Comparison of ENCODE assay signal across 27 cellular contexts in the genomic region with DNA sequence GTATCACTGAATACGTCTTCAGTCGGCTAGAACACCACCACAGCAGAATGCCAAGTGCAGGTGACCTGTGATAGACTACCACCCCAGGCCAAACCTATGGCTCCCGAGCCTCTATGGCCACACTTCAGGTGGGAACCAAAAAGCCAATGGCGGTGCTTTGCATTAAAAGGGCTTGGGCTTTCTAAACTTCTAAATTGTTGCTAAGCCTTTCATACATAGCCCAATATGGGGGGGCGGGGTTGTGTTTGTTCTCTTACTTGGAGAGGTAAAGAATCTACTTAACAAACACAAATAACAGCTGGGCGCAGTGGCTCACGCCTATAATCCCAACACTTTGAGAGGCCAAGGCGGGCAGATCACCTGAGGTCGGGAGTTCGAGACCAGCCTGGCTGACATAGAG. TPM values are rescaled to one million over a fixed set of nuclear protein-coding genes. Genes with fewer than 3 reads are reported as not detected.
DNase-seq lines count a peak whose midpoint lies in the region; ATAC-seq and TF ChIP-seq lines count a peak whose summit lies in the region.
"Had no signal": no experiment of that assay in that cellular context is flagged by ENCODE, and none has a peak within 500 bp of the region (broad histone marks: within the 10 kb centered on the region; RNA-seq: fewer than 3 reads in every experiment).

No MANE protein-coding gene starts in this region.

- no peaks in the 10 kb centered on the region for H3K9me3 ChIP-seq in T-helper 17 cell (ENCODE audit: control insufficient read depth, low read length, poor library complexity, severe bottlenecking)
- H3K9me3 ChIP-seq: adrenal gland had no signal

- CTCF ChIA-PET in activated B cell treated with CpG ODN at 0.5 μM for 24 hours (lab: Charles Lee) = interaction anchor here (1.4 kb wide), 1 partner anchor 18 kb away, joined by 4 read pairs; no protein-coding TSS in a partner anchor

- no peaks in the 10 kb centered on the region for H3K27me3 Mint-ChIP-seq in activated naive CD8-positive, alpha-beta T cell
- no peaks in the 10 kb centered on the region for H3K27me3 Mint-ChIP-seq in activated naive CD8-positive, alpha-beta T cell treated with anti-CD3 and anti-CD28 coated beads, Interleukin-2, amount 50 U/mL, for 24 hours
- H3K27me3 Mint-ChIP-seq in activated B cell treated with CpG ODN at 0.5 μM for 24 hours (no peaks in the 10 kb centered on the region), osteocyte (ENCODE audit: unreplicated experiment) (no peaks in the 10 kb centered on the region), T-helper 17 cell (no peaks in the 10 kb centered on the region)
- H3K27me3 Mint-ChIP-seq: brain, progenitor cell of endocrine pancreas had no signal

- H3K4me1 Mint-ChIP-seq in activated naive CD8-positive, alpha-beta T cell (ENCODE audit: low read depth) = peaks cover 65% of the 10 kb centered on the region
- peaks cover 75% of the 10 kb centered on the region for H3K4me1 Mint-ChIP-seq in activated naive CD8-positive, alpha-beta T cell treated with anti-CD3 and anti-CD28 coated beads, Interleukin-2, amount 50 U/mL, for 24 hours
- peaks cover 76% of the 10 kb centered on the region for H3K4me1 Mint-ChIP-seq in activated B cell treated with CpG ODN at 0.5 μM for 24 hours
- H3K4me1 Mint-ChIP-seq in osteocyte (ENCODE audit: unreplicated experiment) = peaks cover 43% of the 10 kb centered on the region
- peaks cover 33% of the 10 kb centered on the region for H3K4me1 Mint-ChIP-seq in T-helper 17 cell

- no peaks in the 10 kb centered on the region for H3K36me3 Mint-ChIP-seq in activated naive CD8-positive, alpha-beta T cell
- no peaks in the 10 kb centered on the region for H3K36me3 Mint-ChIP-seq in activated naive CD8-positive, alpha-beta T cell treated with anti-CD3 and anti-CD28 coated beads, Interleukin-2, amount 50 U/mL, for 24 hours (ENCODE audit: low read depth)
- peaks cover 2% of the 10 kb centered on the region for H3K36me3 Mint-ChIP-seq in activated B cell treated with CpG ODN at 0.5 μM for 24 hours (ENCODE audit: low read depth)
- H3K36me3 Mint-ChIP-seq in osteocyte (ENCODE audit: unreplicated experiment) = no peaks in the 10 kb centered on the region
- H3K36me3 Mint-ChIP-seq in T-helper 17 cell (ENCODE audit: low read depth) = no peaks in the 10 kb centered on the region
- H3K36me3 Mint-ChIP-seq: immature natural killer cell, neural progenitor cell had no signal

- POLR2A ChIA-PET in activated B cell treated with CpG ODN at 0.5 μM for 24 hours (lab: Charles Lee) = interaction anchor here (7.0 kb wide), 1 partner anchor 19 kb away, joined by 96 read pairs; a partner anchor contains a TSS

- intact Hi-C loops in activated B cell treated with CpG ODN at 0.5 μM for 24 hours (cut with micrococcal nuclease) = loop anchor here (5.0 kb wide), 1 partner anchor 471 kb away; a partner anchor contains a TSS

- no peaks in the 10 kb centered on the region; the same call in 1 of the 2 replicates for H3K36me3 ChIP-seq in GM06990 (ENCODE audit: control insufficient read depth, insufficient read depth, low read length)
- H3K36me3 ChIP-seq: adrenal gland, neural progenitor cell had no signal

- no peak for TF ChIP-seq CTCF in GM06990 (IDR thresholded peaks at IDR 0.05; ENCODE audit: insufficient read depth, low read length, poor library complexity, severe bottlenecking)
- TF ChIP-seq CTCF in activated B cell treated with CpG ODN at 0.5 μM for 24 hours (IDR thresholded peaks at IDR 0.05) = no peak
- TF ChIP-seq CTCF in osteocyte (IDR thresholded peaks at IDR 0.05) = no peak

- H3K4me3 Mint-ChIP-seq in activated naive CD8-positive, alpha-beta T cell = no peak overlapping the region
- no peak overlapping the region for H3K4me3 Mint-ChIP-seq in activated naive CD8-positive, alpha-beta T cell treated with anti-CD3 and anti-CD28 coated beads, Interleukin-2, amount 50 U/mL, for 24 hours
- peak overlapping the region; percentile 77 for H3K4me3 Mint-ChIP-seq in activated B cell treated with CpG ODN at 0.5 μM for 24 hours
- no peak overlapping the region for H3K4me3 Mint-ChIP-seq in osteocyte (ENCODE audit: unreplicated experiment)
- H3K4me3 Mint-ChIP-seq in T-helper 17 cell = no peak overlapping the region
- H3K4me3 Mint-ChIP-seq: brain, H9, neural progenitor cell had no signal

- H3K27ac Mint-ChIP-seq in activated naive CD8-positive, alpha-beta T cell = peak overlapping the region; percentile 54
- no peak overlapping the region for H3K27ac Mint-ChIP-seq in activated naive CD8-positive, alpha-beta T cell treated with anti-CD3 and anti-CD28 coated beads, Interleukin-2, amount 50 U/mL, for 24 hours
- peak overlapping the region; percentile 89 for H3K27ac Mint-ChIP-seq in activated B cell treated with CpG ODN at 0.5 μM for 24 hours
- H3K27ac Mint-ChIP-seq in osteocyte (ENCODE audit: unreplicated experiment) = no peak overlapping the region
- H3K27ac Mint-ChIP-seq in T-helper 17 cell = no peak overlapping the region
- H3K27ac Mint-ChIP-seq: progenitor cell of endocrine pancreas had no signal

- peak overlapping the region; percentile 8; the same call in 1 of the 2 replicates for H3K4me3 ChIP-seq in GM06990 (replicated peaks; ENCODE audit: low read depth, low read length)
- H3K4me3 ChIP-seq: adrenal gland, neural progenitor cell had no signal

- H3K9me3 Mint-ChIP-seq in activated naive CD8-positive, alpha-beta T cell (ENCODE audit: low read depth) = no peaks in the 10 kb centered on the region
- no peaks in the 10 kb centered on the region for H3K9me3 Mint-ChIP-seq in activated naive CD8-positive, alpha-beta T cell treated with anti-CD3 and anti-CD28 coated beads, Interleukin-2, amount 50 U/mL, for 24 hours
- H3K9me3 Mint-ChIP-seq in activated B cell treated with CpG ODN at 0.5 μM for 24 hours (no peaks in the 10 kb centered on the region), osteocyte (ENCODE audit: unreplicated experiment) (no peaks in the 10 kb centered on the region)
- H3K9me3 Mint-ChIP-seq: brain, H9, immature natural killer cell, neural progenitor cell had no signal

- no peak for DNase-seq in activated naive CD8-positive, alpha-beta T cell treated with anti-CD3 and anti-CD28 coated beads, Interleukin-2, amount 50 U/mL, for 24 hours
- DNase-seq in GM06990 (ENCODE audit: extremely low read depth, insufficient read length) (no peak), activated B cell treated with CpG ODN at 0.5 μM for 24 hours (no peak), osteocyte (ENCODE audit: extremely low spot score, unreplicated experiment) (peak; percentile 54), T-helper 17 cell (no peak), NCI-H2029 treated with DMSO at 0.1 percent for 48 hours (lab: John Stamatoyannopoulos, UW) (no peak)
- DNase-seq: activated gamma-delta T cell treated with Interleukin-2 at 50 U/mL for 16 hours; effector CD8-positive, alpha-beta T cell; erythroblast; foreskin melanocyte; H9; hippocampal formation; immature natural killer cell; Kasumi-1; NCI-H1092; NCI-H1930; SHP77 treated with DMSO at 0.1 percent for 48 hours; stimulated activated CD4-positive, alpha-beta T cell treated with anti-CD3 and anti-CD28 coated beads, Interleukin-15, amount 100 ng/mL, for 24 hours had no signal

- H3K27me3 ChIP-seq in GM06990 (replicated peaks; ENCODE audit: control insufficient read depth, insufficient read depth, low read length) = no peaks in the 10 kb centered on the region
- H3K27me3 ChIP-seq: adrenal gland, neural progenitor cell had no signal

- ATAC-seq in activated naive CD8-positive, alpha-beta T cell treated with anti-CD3 and anti-CD28 coated beads, Interleukin-2, amount 50 U/mL, for 24 hours = no peak
- no peak for ATAC-seq in activated B cell treated with CpG ODN at 0.5 μM for 24 hours (ENCODE audit: low read depth)
- ATAC-seq in T-helper 17 cell = no peak
- ATAC-seq in HG02938 (IDR thresholded peaks at IDR 0.05; ENCODE audit: unreplicated experiment) = no peak
- ATAC-seq: activated CD4-positive, CD25-positive, alpha-beta regulatory T cell treated with anti-CD3 and anti-CD28 coated beads, Interleukin-2, amount 50 U/mL, for 24 hours; left lobe of liver; PC-3 had no signal

RNA-seq across cellular contexts. Expression of a gene that starts 19.7 kb away (rescaled TPM):
- total RNA-seq in activated B cell treated with CpG ODN at 0.5 μM for 24 hours (86.3 and 97.3 TPM in 2 replicates), osteocyte (71.4 and 73.6 TPM in 2 replicates), T-helper 17 cell (10 to 100 TPM; 84.3 to 93.3 TPM)

RNA-seq across cellular contexts. Expression of a gene that starts 48.8 kb away (rescaled TPM):
- total RNA-seq in activated B cell treated with CpG ODN at 0.5 μM for 24 hours (0.64 and 0.67 TPM in 2 replicates), osteocyte (not detected in 2 replicates), T-helper 17 cell (not detected)
- total RNA-seq: left lobe of liver, PC-3 had no signal

Comparison
In these comparisons a context has a peak if more than half of its experiments do, and no peak if none do; other contexts are left out.
1. H3K27ac Mint-ChIP-seq: peak in activated naive CD8-positive, alpha-beta T cell (single experiment) and activated B cell treated with CpG ODN at 0.5 μM for 24 hours (single experiment); none in activated naive CD8-positive, alpha-beta T cell treated with anti-CD3 and anti-CD28 coated beads, Interleukin-2, amount 50 U/mL, for 24 hours (single experiment), osteocyte (single experiment) and T-helper 17 cell (single experiment).